42 cellular contexts compared by ENCODE assay signal in genomic region chr1:153178922-153179321, GRCh38. TPM values are rescaled to one million over a fixed set of nuclear protein-coding genes. Genes with fewer than 3 reads are reported as not detected.
"Had no signal": no experiment of that assay in that cellular context is flagged by ENCODE, and none has a peak within 500 bp of the region (broad histone marks: within the 10 kb centered on the region; RNA-seq: fewer than 3 reads in every experiment).

No MANE protein-coding gene starts in this region.

- H3K9me3 ChIP-seq: adrenal gland, body of pancreas had no signal

- FAIRE-seq: astrocyte, bronchial epithelial cell had no signal

- DNase-seq: activated CD4-positive, alpha-beta memory T cell treated with anti-CD3 and anti-CD28 coated beads, Interleukin-2, amount 10 ng/mL, durations not matched to agents 7 days and 5 days; activated CD4-positive, alpha-beta T cell treated with anti-CD3 and anti-CD28 coated beads for 1 hour; activated CD4-positive, alpha-beta T cell treated with anti-CD3 and anti-CD28 coated beads for 36 hours; activated CD4-positive, alpha-beta T cell treated with anti-CD3 and anti-CD28 coated beads for 48 hours; activated CD4-positive, alpha-beta T cell treated with anti-CD3 and anti-CD28 coated beads, Interleukin-2, amount 10 ng/mL, durations not matched to agents 7 days and 5 days; activated CD4-positive, alpha-beta T cell treated with anti-CD3 and anti-CD28 coated beads, Interleukin-2, amount 50 U/mL, for 48 hours; activated CD4-positive, CD25-positive, alpha-beta regulatory T cell; activated CD8-positive, alpha-beta memory T cell treated with anti-CD3 and anti-CD28 coated beads for 24 hours; activated CD8-positive, alpha-beta memory T cell treated with anti-CD3 and anti-CD28 coated beads, Interleukin-2, amount 10 ng/mL, durations not matched to agents 7 days and 5 days; activated CD8-positive, alpha-beta memory T cell treated with anti-CD3 and anti-CD28 coated beads, Interleukin-2, amount 50 U/mL, for 48 hours; activated CD8-positive, alpha-beta T cell treated with anti-CD3 and anti-CD28 coated beads, Interleukin-2, amount 10 ng/mL, durations not matched to agents 7 days and 5 days; activated effector memory CD4-positive, alpha-beta T cell treated with anti-CD3 and anti-CD28 coated beads, Interleukin-2, amount 50 U/mL, for 16 hours; activated gamma-delta T cell treated with Interleukin-2 at 50 U/mL for 16 hours; activated naive CD4-positive, alpha-beta T cell; activated naive CD4-positive, alpha-beta T cell treated with anti-CD3 and anti-CD28 coated beads for 36 hours; activated naive CD4-positive, alpha-beta T cell treated with anti-CD3 and anti-CD28 coated beads, Interleukin-2, amount 50 U/mL, for 16 hours; activated naive CD8-positive, alpha-beta T cell treated with anti-CD3 and anti-CD28 coated beads for 36 hours; activated T-cell treated with anti-CD3 and anti-CD28 coated beads, Interleukin-2, amount 50 U/mL, for 4 hours; activated T-cell treated with anti-CD3 and anti-CD28 coated beads, Interleukin-2, amount 50 U/mL, for 72 hours; adrenal gland; amniotic stem cell; aorta; body of pancreas; brain microvascular endothelial cell; caudate nucleus; cerebellar nuclear complex; T-helper 1 cell; T-helper 2 cell; T-helper 9 cell had no signal

- H3K4me3 Mint-ChIP-seq: activated CD4-positive, alpha-beta memory T cell treated with anti-CD3 and anti-CD28 coated beads, Interleukin-2, amount 10 ng/mL, durations not matched to agents 7 days and 5 days; activated CD4-positive, alpha-beta T cell treated with anti-CD3 and anti-CD28 coated beads for 36 hours; activated CD4-positive, alpha-beta T cell treated with anti-CD3 and anti-CD28 coated beads, Interleukin-2, amount 10 ng/mL, durations not matched to agents 7 days and 5 days; activated CD8-positive, alpha-beta memory T cell treated with anti-CD3 and anti-CD28 coated beads, Interleukin-2, amount 10 ng/mL, durations not matched to agents 7 days and 5 days; activated CD8-positive, alpha-beta T cell treated with anti-CD3 and anti-CD28 coated beads, Interleukin-2, amount 10 ng/mL, durations not matched to agents 7 days and 5 days; activated naive CD4-positive, alpha-beta T cell treated with anti-CD3 and anti-CD28 coated beads for 36 hours; activated naive CD8-positive, alpha-beta T cell treated with anti-CD3 and anti-CD28 coated beads for 36 hours; activated T-cell treated with anti-CD3 and anti-CD28 coated beads, Interleukin-2, amount 50 U/mL, for 4 hours; activated T-cell treated with anti-CD3 and anti-CD28 coated beads, Interleukin-2, amount 50 U/mL, for 72 hours; activated T-helper 1 cell treated with anti-CD3 and anti-CD28 coated beads, Interleukin-12 subunit alpha, Interleukin-12 subunit beta, Interleukin-2, Interleukin-4 antibody, amounts not matched to agents 30 ng/mL and 10 ng/mL and 1 ng/mL, durations not matched to agents 14 hours and 24 hours and 36 hours; activated T-helper 17 cell treated with anti-CD3 and anti-CD28 coated beads, Interleukin-2, amount 50 U/mL, for 72 hours; central memory CD8-positive, alpha-beta T cell; T-helper 1 cell treated with Interleukin-12 subunit alpha and Interleukin-12 subunit beta and Interleukin-4 antibody, amounts not matched to agents 30 μg/mL and 1 μg/mL, for 36 hours; T-helper 2 cell treated with Interferon-gamma antibody and Interleukin-4, amounts not matched to agents 5 μg/mL and 100 μg/mL, for 36 hours; WTC11 had no signal

- H3K9me3 Mint-ChIP-seq: activated CD4-positive, alpha-beta memory T cell treated with anti-CD3 and anti-CD28 coated beads, Interleukin-2, amount 10 ng/mL, durations not matched to agents 7 days and 5 days; activated CD4-positive, alpha-beta T cell treated with anti-CD3 and anti-CD28 coated beads, Interleukin-2, amount 10 ng/mL, durations not matched to agents 7 days and 5 days; activated naive CD4-positive, alpha-beta T cell treated with anti-CD3 and anti-CD28 coated beads for 36 hours; activated naive CD4-positive, alpha-beta T cell treated with anti-CD3 and anti-CD28 coated beads, Interleukin-2, amount 50 U/mL, for 72 hours; activated naive CD8-positive, alpha-beta T cell treated with anti-CD3 and anti-CD28 coated beads for 36 hours; activated T-cell treated with anti-CD3 and anti-CD28 coated beads, Interleukin-2, amount 50 U/mL, for 4 hours; activated T-cell treated with anti-CD3 and anti-CD28 coated beads, Interleukin-2, amount 50 U/mL, for 72 hours; activated T-helper 1 cell treated with anti-CD3 and anti-CD28 coated beads, Interleukin-12 subunit alpha, Interleukin-12 subunit beta, Interleukin-2, Interleukin-4 antibody, amounts not matched to agents 30 ng/mL and 10 ng/mL and 1 ng/mL, durations not matched to agents 14 hours and 24 hours and 36 hours; activated T-helper 17 cell treated with anti-CD3 and anti-CD28 coated beads, Interleukin-2, amount 50 U/mL, for 72 hours; central memory CD8-positive, alpha-beta T cell; T-helper 1 cell treated with Interleukin-12 subunit alpha and Interleukin-12 subunit beta and Interleukin-4 antibody, amounts not matched to agents 30 μg/mL and 1 μg/mL, for 36 hours; T-helper 2 cell treated with Interferon-gamma antibody and Interleukin-4, amounts not matched to agents 5 μg/mL and 100 μg/mL, for 36 hours had no signal

- ATAC-seq: activated CD4-positive, alpha-beta T cell treated with anti-CD3 and anti-CD28 coated beads for 36 hours; activated CD4-positive, CD25-positive, alpha-beta regulatory T cell treated with anti-CD3 and anti-CD28 coated beads, Interleukin-2, amount 50 U/mL, for 24 hours; activated CD8-positive, alpha-beta memory T cell treated with anti-CD3 and anti-CD28 coated beads, Interleukin-2, amount 10 ng/mL, durations not matched to agents 7 days and 5 days; activated CD8-positive, alpha-beta T cell treated with anti-CD3 and anti-CD28 coated beads, Interleukin-2, amount 10 ng/mL, durations not matched to agents 7 days and 5 days; activated naive CD4-positive, alpha-beta T cell treated with anti-CD3 and anti-CD28 coated beads, Interleukin-2, amount 50 U/mL, for 72 hours; activated T-cell treated with anti-CD3 and anti-CD28 coated beads, Interleukin-2, amount 50 U/mL, for 4 hours; activated T-cell treated with anti-CD3 and anti-CD28 coated beads, Interleukin-2, amount 50 U/mL, for 72 hours; activated T-helper 17 cell treated with anti-CD3 and anti-CD28 coated beads, Interleukin-2, amount 50 U/mL, for 72 hours; body of pancreas; WTC11 had no signal

- H3K4me1 ChIP-seq: adrenal gland, body of pancreas had no signal

- H3K27me3 ChIP-seq: adrenal gland, body of pancreas, brain microvascular endothelial cell, cardiac muscle cell had no signal

- H3K36me3 Mint-ChIP-seq: activated CD8-positive, alpha-beta memory T cell treated with anti-CD3 and anti-CD28 coated beads, Interleukin-2, amount 10 ng/mL, durations not matched to agents 7 days and 5 days; activated naive CD4-positive, alpha-beta T cell treated with anti-CD3 and anti-CD28 coated beads, Interleukin-2, amount 50 U/mL, for 72 hours; activated naive CD8-positive, alpha-beta T cell treated with anti-CD3 and anti-CD28 coated beads for 36 hours; WTC11 had no signal

- H3K36me3 ChIP-seq: adrenal gland, brain microvascular endothelial cell, cardiac muscle cell had no signal

- H3K27ac ChIP-seq: adrenal gland, body of pancreas, brain microvascular endothelial cell, cardiac muscle cell, VCaP had no signal

- H3K27ac Mint-ChIP-seq: activated CD4-positive, alpha-beta memory T cell treated with anti-CD3 and anti-CD28 coated beads, Interleukin-2, amount 10 ng/mL, durations not matched to agents 7 days and 5 days; activated CD4-positive, alpha-beta T cell treated with anti-CD3 and anti-CD28 coated beads for 36 hours; activated CD4-positive, alpha-beta T cell treated with anti-CD3 and anti-CD28 coated beads, Interleukin-2, amount 10 ng/mL, durations not matched to agents 7 days and 5 days; activated CD8-positive, alpha-beta memory T cell treated with anti-CD3 and anti-CD28 coated beads, Interleukin-2, amount 10 ng/mL, durations not matched to agents 7 days and 5 days; activated CD8-positive, alpha-beta T cell treated with anti-CD3 and anti-CD28 coated beads, Interleukin-2, amount 10 ng/mL, durations not matched to agents 7 days and 5 days; activated naive CD4-positive, alpha-beta T cell treated with anti-CD3 and anti-CD28 coated beads for 36 hours; activated naive CD4-positive, alpha-beta T cell treated with anti-CD3 and anti-CD28 coated beads, Interleukin-2, amount 50 U/mL, for 72 hours; activated naive CD8-positive, alpha-beta T cell treated with anti-CD3 and anti-CD28 coated beads for 36 hours; activated T-cell treated with anti-CD3 and anti-CD28 coated beads, Interleukin-2, amount 50 U/mL, for 72 hours; activated T-helper 1 cell treated with anti-CD3 and anti-CD28 coated beads, Interleukin-12 subunit alpha, Interleukin-12 subunit beta, Interleukin-2, Interleukin-4 antibody, amounts not matched to agents 30 ng/mL and 10 ng/mL and 1 ng/mL, durations not matched to agents 14 hours and 24 hours and 36 hours; activated T-helper 17 cell treated with anti-CD3 and anti-CD28 coated beads, Interleukin-2, amount 50 U/mL, for 72 hours; T-helper 1 cell treated with Interleukin-12 subunit alpha and Interleukin-12 subunit beta and Interleukin-4 antibody, amounts not matched to agents 30 μg/mL and 1 μg/mL, for 36 hours; T-helper 2 cell treated with Interferon-gamma antibody and Interleukin-4, amounts not matched to agents 5 μg/mL and 100 μg/mL, for 36 hours; WTC11 had no signal

- H3K4me3 ChIP-seq: adrenal gland, body of pancreas, cardiac muscle cell had no signal

- H3K4me1 Mint-ChIP-seq: activated CD4-positive, alpha-beta memory T cell treated with anti-CD3 and anti-CD28 coated beads, Interleukin-2, amount 10 ng/mL, durations not matched to agents 7 days and 5 days; activated CD4-positive, alpha-beta T cell treated with anti-CD3 and anti-CD28 coated beads for 36 hours; activated CD4-positive, alpha-beta T cell treated with anti-CD3 and anti-CD28 coated beads, Interleukin-2, amount 10 ng/mL, durations not matched to agents 7 days and 5 days; activated CD8-positive, alpha-beta memory T cell treated with anti-CD3 and anti-CD28 coated beads, Interleukin-2, amount 10 ng/mL, durations not matched to agents 7 days and 5 days; activated naive CD8-positive, alpha-beta T cell treated with anti-CD3 and anti-CD28 coated beads for 36 hours; activated T-helper 17 cell treated with anti-CD3 and anti-CD28 coated beads, Interleukin-2, amount 50 U/mL, for 72 hours; central memory CD8-positive, alpha-beta T cell; WTC11 had no signal

RNA-seq across cellular contexts. Expression of gene LELP1, which starts 24.3 kb away (rescaled TPM):
- total RNA-seq: activated CD4-positive, alpha-beta memory T cell treated with anti-CD3 and anti-CD28 coated beads, Interleukin-2, amount 10 ng/mL, durations not matched to agents 7 days and 5 days; activated CD4-positive, alpha-beta T cell treated with anti-CD3 and anti-CD28 coated beads for 36 hours; activated CD4-positive, alpha-beta T cell treated with anti-CD3 and anti-CD28 coated beads, Interleukin-2, amount 10 ng/mL, durations not matched to agents 7 days and 5 days; activated CD8-positive, alpha-beta memory T cell treated with anti-CD3 and anti-CD28 coated beads, Interleukin-2, amount 10 ng/mL, durations not matched to agents 7 days and 5 days; activated CD8-positive, alpha-beta T cell treated with anti-CD3 and anti-CD28 coated beads, Interleukin-2, amount 10 ng/mL, durations not matched to agents 7 days and 5 days; activated naive CD4-positive, alpha-beta T cell treated with anti-CD3 and anti-CD28 coated beads for 36 hours; activated naive CD4-positive, alpha-beta T cell treated with anti-CD3 and anti-CD28 coated beads, Interleukin-2, amount 50 U/mL, for 72 hours; activated naive CD8-positive, alpha-beta T cell treated with anti-CD3 and anti-CD28 coated beads for 36 hours; activated T-cell treated with anti-CD3 and anti-CD28 coated beads, Interleukin-2, amount 50 U/mL, for 4 hours; activated T-cell treated with anti-CD3 and anti-CD28 coated beads, Interleukin-2, amount 50 U/mL, for 72 hours; activated T-helper 1 cell treated with anti-CD3 and anti-CD28 coated beads, Interleukin-12 subunit alpha, Interleukin-12 subunit beta, Interleukin-2, Interleukin-4 antibody, amounts not matched to agents 30 ng/mL and 10 ng/mL and 1 ng/mL, durations not matched to agents 14 hours and 24 hours and 36 hours; activated T-helper 17 cell treated with anti-CD3 and anti-CD28 coated beads, Interleukin-2, amount 50 U/mL, for 72 hours; adrenal gland; aorta; astrocyte; body of pancreas; bronchial epithelial cell; cardiac muscle cell; chondrocyte; WTC11 had no signal
- polyA plus RNA-seq: adrenal gland, aorta, cardiac muscle cell had no signal

RNA-seq across cellular contexts. Expression of gene SPRR2G, which starts 28.2 kb away (rescaled TPM):
- total RNA-seq: activated CD4-positive, alpha-beta memory T cell treated with anti-CD3 and anti-CD28 coated beads, Interleukin-2, amount 10 ng/mL, durations not matched to agents 7 days and 5 days; activated CD4-positive, alpha-beta T cell treated with anti-CD3 and anti-CD28 coated beads for 36 hours; activated CD4-positive, alpha-beta T cell treated with anti-CD3 and anti-CD28 coated beads, Interleukin-2, amount 10 ng/mL, durations not matched to agents 7 days and 5 days; activated CD8-positive, alpha-beta memory T cell treated with anti-CD3 and anti-CD28 coated beads, Interleukin-2, amount 10 ng/mL, durations not matched to agents 7 days and 5 days; activated CD8-positive, alpha-beta T cell treated with anti-CD3 and anti-CD28 coated beads, Interleukin-2, amount 10 ng/mL, durations not matched to agents 7 days and 5 days; activated naive CD4-positive, alpha-beta T cell treated with anti-CD3 and anti-CD28 coated beads for 36 hours; activated naive CD4-positive, alpha-beta T cell treated with anti-CD3 and anti-CD28 coated beads, Interleukin-2, amount 50 U/mL, for 72 hours; activated naive CD8-positive, alpha-beta T cell treated with anti-CD3 and anti-CD28 coated beads for 36 hours; activated T-cell treated with anti-CD3 and anti-CD28 coated beads, Interleukin-2, amount 50 U/mL, for 4 hours; activated T-cell treated with anti-CD3 and anti-CD28 coated beads, Interleukin-2, amount 50 U/mL, for 72 hours; activated T-helper 1 cell treated with anti-CD3 and anti-CD28 coated beads, Interleukin-12 subunit alpha, Interleukin-12 subunit beta, Interleukin-2, Interleukin-4 antibody, amounts not matched to agents 30 ng/mL and 10 ng/mL and 1 ng/mL, durations not matched to agents 14 hours and 24 hours and 36 hours; activated T-helper 17 cell treated with anti-CD3 and anti-CD28 coated beads, Interleukin-2, amount 50 U/mL, for 72 hours; adrenal gland; aorta; astrocyte; body of pancreas; bronchial epithelial cell; cardiac muscle cell; chondrocyte; WTC11 had no signal
- polyA plus RNA-seq: adrenal gland, aorta, cardiac muscle cell had no signal

RNA-seq across cellular contexts. Expression of gene PRR9, which starts 38.5 kb away (rescaled TPM):
- total RNA-seq: activated CD4-positive, alpha-beta memory T cell treated with anti-CD3 and anti-CD28 coated beads, Interleukin-2, amount 10 ng/mL, durations not matched to agents 7 days and 5 days; activated CD4-positive, alpha-beta T cell treated with anti-CD3 and anti-CD28 coated beads for 36 hours; activated CD4-positive, alpha-beta T cell treated with anti-CD3 and anti-CD28 coated beads, Interleukin-2, amount 10 ng/mL, durations not matched to agents 7 days and 5 days; activated CD8-positive, alpha-beta memory T cell treated with anti-CD3 and anti-CD28 coated beads, Interleukin-2, amount 10 ng/mL, durations not matched to agents 7 days and 5 days; activated CD8-positive, alpha-beta T cell treated with anti-CD3 and anti-CD28 coated beads, Interleukin-2, amount 10 ng/mL, durations not matched to agents 7 days and 5 days; activated naive CD4-positive, alpha-beta T cell treated with anti-CD3 and anti-CD28 coated beads for 36 hours; activated naive CD4-positive, alpha-beta T cell treated with anti-CD3 and anti-CD28 coated beads, Interleukin-2, amount 50 U/mL, for 72 hours; activated naive CD8-positive, alpha-beta T cell treated with anti-CD3 and anti-CD28 coated beads for 36 hours; activated T-cell treated with anti-CD3 and anti-CD28 coated beads, Interleukin-2, amount 50 U/mL, for 4 hours; activated T-cell treated with anti-CD3 and anti-CD28 coated beads, Interleukin-2, amount 50 U/mL, for 72 hours; activated T-helper 1 cell treated with anti-CD3 and anti-CD28 coated beads, Interleukin-12 subunit alpha, Interleukin-12 subunit beta, Interleukin-2, Interleukin-4 antibody, amounts not matched to agents 30 ng/mL and 10 ng/mL and 1 ng/mL, durations not matched to agents 14 hours and 24 hours and 36 hours; activated T-helper 17 cell treated with anti-CD3 and anti-CD28 coated beads, Interleukin-2, amount 50 U/mL, for 72 hours; adrenal gland; aorta; body of pancreas; bronchial epithelial cell; cardiac muscle cell; chondrocyte; WTC11 had no signal
- polyA plus RNA-seq: adrenal gland, aorta, cardiac muscle cell had no signal
